Comparison of ENCODE assay signal across 40 cellular contexts in the genomic region with DNA sequence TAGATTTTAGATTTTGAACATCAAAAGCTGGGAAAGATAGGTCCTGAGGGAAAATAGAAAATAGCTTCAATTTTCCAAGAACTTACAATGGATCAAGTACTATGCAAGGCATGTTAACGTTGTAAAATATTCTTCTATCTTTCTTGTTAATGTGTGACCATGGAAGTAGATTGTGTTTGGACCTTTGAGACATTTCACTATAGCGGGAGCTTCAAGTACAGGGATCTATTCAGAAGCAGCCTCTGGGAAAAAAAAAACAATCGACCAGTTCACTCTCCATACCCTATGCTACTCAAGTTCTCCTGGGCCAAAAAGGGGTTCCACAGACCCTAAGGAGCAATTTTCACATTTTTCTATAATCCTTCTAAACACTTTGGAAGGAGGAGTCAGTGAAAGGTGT. TPM values are rescaled to one million over a fixed set of nuclear protein-coding genes. Genes with fewer than 3 reads are reported as not detected.
"Had no signal": no experiment of that assay in that cellular context is flagged by ENCODE, and none has a peak within 500 bp of the region (broad histone marks: within the 10 kb centered on the region; RNA-seq: fewer than 3 reads in every experiment).

No MANE protein-coding gene starts in this region.

- H3K4me3 ChIP-seq: adrenal gland, body of pancreas, breast epithelium had no signal

- H3K27me3 ChIP-seq: adrenal gland, body of pancreas, brain microvascular endothelial cell, breast epithelium had no signal

- H3K9me3 ChIP-seq: adrenal gland, body of pancreas, breast epithelium had no signal

- H3K36me3 Mint-ChIP-seq: activated CD4-positive, alpha-beta memory T cell treated with anti-CD3 and anti-CD28 coated beads for 36 hours; activated naive CD4-positive, alpha-beta T cell treated with anti-CD3 and anti-CD28 coated beads, Interleukin-2, amount 50 U/mL, for 72 hours; activated naive CD8-positive, alpha-beta T cell treated with anti-CD3 and anti-CD28 coated beads for 36 hours had no signal

- FAIRE-seq: astrocyte, TTC549 had no signal

- ATAC-seq: activated CD8-positive, alpha-beta T cell treated with anti-CD3 and anti-CD28 coated beads for 36 hours; activated naive CD4-positive, alpha-beta T cell treated with anti-CD3 and anti-CD28 coated beads, Interleukin-2, amount 50 U/mL, for 72 hours; activated T-cell treated with anti-CD3 and anti-CD28 coated beads, Interleukin-2, amount 50 U/mL, for 4 hours; activated T-cell treated with anti-CD3 and anti-CD28 coated beads, Interleukin-2, amount 50 U/mL, for 72 hours; activated T-helper 17 cell treated with anti-CD3 and anti-CD28 coated beads, Interleukin-2, amount 50 U/mL, for 72 hours; body of pancreas had no signal

- H3K9me3 Mint-ChIP-seq: activated B cell treated with CpG ODN at 0.5 μM for 24 hours; activated CD4-positive, alpha-beta memory T cell treated with anti-CD3 and anti-CD28 coated beads for 36 hours; activated CD4-positive, alpha-beta T cell treated with anti-CD3 and anti-CD28 coated beads, Interleukin-2, amount 10 ng/mL, durations not matched to agents 24 days and 14 days; activated CD8-positive, alpha-beta T cell treated with anti-CD3 and anti-CD28 coated beads for 36 hours; activated naive CD4-positive, alpha-beta T cell treated with anti-CD3 and anti-CD28 coated beads for 36 hours; activated naive CD4-positive, alpha-beta T cell treated with anti-CD3 and anti-CD28 coated beads, Interleukin-2, amount 50 U/mL, for 72 hours; activated naive CD8-positive, alpha-beta T cell treated with anti-CD3 and anti-CD28 coated beads for 36 hours; activated T-cell treated with anti-CD3 and anti-CD28 coated beads, Interleukin-2, amount 50 U/mL, for 4 hours; activated T-cell treated with anti-CD3 and anti-CD28 coated beads, Interleukin-2, amount 50 U/mL, for 72 hours; activated T-helper 1 cell treated with anti-CD3 and anti-CD28 coated beads, Interleukin-12 subunit alpha, Interleukin-12 subunit beta, Interleukin-2, Interleukin-4 antibody, amounts not matched to agents 30 ng/mL and 10 ng/mL and 1 ng/mL, durations not matched to agents 14 hours and 24 hours and 36 hours; activated T-helper 17 cell treated with anti-CD3 and anti-CD28 coated beads, Interleukin-2, amount 50 U/mL, for 72 hours; T-helper 1 cell treated with Interleukin-12 subunit alpha and Interleukin-12 subunit beta and Interleukin-4 antibody, amounts not matched to agents 30 μg/mL and 1 μg/mL, for 36 hours; T-helper 2 cell treated with Interferon-gamma antibody and Interleukin-4, amounts not matched to agents 5 μg/mL and 100 μg/mL, for 36 hours had no signal

- DNase-seq: activated B cell treated with CpG ODN at 0.5 μM for 24 hours; activated CD4-positive, alpha-beta memory T cell treated with anti-CD3 and anti-CD28 coated beads for 36 hours; activated CD4-positive, alpha-beta T cell treated with anti-CD3 and anti-CD28 coated beads for 4 hours; activated CD4-positive, alpha-beta T cell treated with anti-CD3 and anti-CD28 coated beads, Interleukin-2, amount 10 ng/mL, durations not matched to agents 24 days and 14 days; activated CD4-positive, alpha-beta T cell treated with anti-CD3 and anti-CD28 coated beads, Interleukin-2, amount 50 U/mL, for 1 hour; activated CD4-positive, alpha-beta T cell treated with anti-CD3 and anti-CD28 coated beads, Interleukin-2, amount 50 U/mL, for 4 hours; activated CD4-positive, CD25-positive, alpha-beta regulatory T cell treated with anti-CD3 and anti-CD28 coated beads, Interleukin-2, amount 50 U/mL, for 72 hours; activated CD8-positive, alpha-beta memory T cell treated with anti-CD3 and anti-CD28 coated beads, Interleukin-2, amount 50 U/mL, for 4 hours; activated CD8-positive, alpha-beta T cell treated with anti-CD3 and anti-CD28 coated beads for 36 hours; activated effector memory CD4-positive, alpha-beta T cell treated with anti-CD3 and anti-CD28 coated beads, Interleukin-2, amount 50 U/mL, for 16 hours; activated gamma-delta T cell treated with Interleukin-2 at 50 U/mL for 16 hours; activated naive CD4-positive, alpha-beta T cell; activated naive CD4-positive, alpha-beta T cell treated with anti-CD3 and anti-CD28 coated beads for 36 hours; activated naive CD4-positive, alpha-beta T cell treated with anti-CD3 and anti-CD28 coated beads, Interleukin-2, amount 50 U/mL, for 16 hours; activated naive CD8-positive, alpha-beta T cell treated with anti-CD3 and anti-CD28 coated beads for 36 hours; activated T-cell treated with anti-CD3 and anti-CD28 coated beads for 4 hours; activated T-cell treated with anti-CD3 and anti-CD28 coated beads, Interleukin-2, amount 50 U/mL, for 1 hour; activated T-cell treated with anti-CD3 and anti-CD28 coated beads, Interleukin-2, amount 50 U/mL, for 4 hours; activated T-cell treated with anti-CD3 and anti-CD28 coated beads, Interleukin-2, amount 50 U/mL, for 72 hours; adrenal gland; amniotic stem cell; aorta; body of pancreas; brain microvascular endothelial cell; central memory CD4-positive, alpha-beta T cell; SW 1271; T-helper 1 cell; T-helper 2 cell; T-helper 9 cell had no signal

- H3K36me3 ChIP-seq: adrenal gland, brain microvascular endothelial cell, breast epithelium had no signal

- H3K27me3 Mint-ChIP-seq: activated naive CD8-positive, alpha-beta T cell treated with anti-CD3 and anti-CD28 coated beads for 36 hours; activated T-helper 17 cell treated with anti-CD3 and anti-CD28 coated beads, Interleukin-2, amount 50 U/mL, for 72 hours had no signal

- H3K27ac Mint-ChIP-seq: activated B cell treated with CpG ODN at 0.5 μM for 24 hours; activated CD4-positive, alpha-beta memory T cell treated with anti-CD3 and anti-CD28 coated beads for 36 hours; activated CD4-positive, alpha-beta T cell treated with anti-CD3 and anti-CD28 coated beads, Interleukin-2, amount 10 ng/mL, durations not matched to agents 24 days and 14 days; activated CD8-positive, alpha-beta T cell treated with anti-CD3 and anti-CD28 coated beads for 36 hours; activated naive CD4-positive, alpha-beta T cell treated with anti-CD3 and anti-CD28 coated beads for 36 hours; activated naive CD4-positive, alpha-beta T cell treated with anti-CD3 and anti-CD28 coated beads, Interleukin-2, amount 50 U/mL, for 72 hours; activated naive CD8-positive, alpha-beta T cell treated with anti-CD3 and anti-CD28 coated beads for 36 hours; activated T-cell treated with anti-CD3 and anti-CD28 coated beads, Interleukin-2, amount 50 U/mL, for 72 hours; activated T-helper 1 cell treated with anti-CD3 and anti-CD28 coated beads, Interleukin-12 subunit alpha, Interleukin-12 subunit beta, Interleukin-2, Interleukin-4 antibody, amounts not matched to agents 30 ng/mL and 10 ng/mL and 1 ng/mL, durations not matched to agents 14 hours and 24 hours and 36 hours; activated T-helper 17 cell treated with anti-CD3 and anti-CD28 coated beads, Interleukin-2, amount 50 U/mL, for 72 hours; T-helper 1 cell treated with Interleukin-12 subunit alpha and Interleukin-12 subunit beta and Interleukin-4 antibody, amounts not matched to agents 30 μg/mL and 1 μg/mL, for 36 hours; T-helper 2 cell treated with Interferon-gamma antibody and Interleukin-4, amounts not matched to agents 5 μg/mL and 100 μg/mL, for 36 hours had no signal

- H3K4me1 ChIP-seq: adrenal gland, breast epithelium had no signal

- H3K4me3 Mint-ChIP-seq: activated B cell treated with CpG ODN at 0.5 μM for 24 hours; activated CD4-positive, alpha-beta memory T cell treated with anti-CD3 and anti-CD28 coated beads for 36 hours; activated CD4-positive, alpha-beta T cell treated with anti-CD3 and anti-CD28 coated beads, Interleukin-2, amount 10 ng/mL, durations not matched to agents 24 days and 14 days; activated CD8-positive, alpha-beta T cell treated with anti-CD3 and anti-CD28 coated beads for 36 hours; activated naive CD4-positive, alpha-beta T cell treated with anti-CD3 and anti-CD28 coated beads for 36 hours; activated naive CD8-positive, alpha-beta T cell treated with anti-CD3 and anti-CD28 coated beads for 36 hours; activated T-cell treated with anti-CD3 and anti-CD28 coated beads, Interleukin-2, amount 50 U/mL, for 4 hours; activated T-cell treated with anti-CD3 and anti-CD28 coated beads, Interleukin-2, amount 50 U/mL, for 72 hours; activated T-helper 1 cell treated with anti-CD3 and anti-CD28 coated beads, Interleukin-12 subunit alpha, Interleukin-12 subunit beta, Interleukin-2, Interleukin-4 antibody, amounts not matched to agents 30 ng/mL and 10 ng/mL and 1 ng/mL, durations not matched to agents 14 hours and 24 hours and 36 hours; activated T-helper 17 cell treated with anti-CD3 and anti-CD28 coated beads, Interleukin-2, amount 50 U/mL, for 72 hours; T-helper 1 cell treated with Interleukin-12 subunit alpha and Interleukin-12 subunit beta and Interleukin-4 antibody, amounts not matched to agents 30 μg/mL and 1 μg/mL, for 36 hours; T-helper 2 cell treated with Interferon-gamma antibody and Interleukin-4, amounts not matched to agents 5 μg/mL and 100 μg/mL, for 36 hours had no signal

- H3K4me1 Mint-ChIP-seq: activated B cell treated with CpG ODN at 0.5 μM for 24 hours; activated CD4-positive, alpha-beta T cell treated with anti-CD3 and anti-CD28 coated beads, Interleukin-2, amount 10 ng/mL, durations not matched to agents 24 days and 14 days; activated naive CD8-positive, alpha-beta T cell treated with anti-CD3 and anti-CD28 coated beads for 36 hours; activated T-helper 17 cell treated with anti-CD3 and anti-CD28 coated beads, Interleukin-2, amount 50 U/mL, for 72 hours had no signal

- H3K27ac ChIP-seq: adrenal gland, body of pancreas, brain microvascular endothelial cell, breast epithelium, VCaP had no signal

RNA-seq across cellular contexts. Expression of gene ATP10B, which starts 54.1 kb away (rescaled TPM):
- total RNA-seq: activated B cell treated with CpG ODN at 0.5 μM for 24 hours; activated CD4-positive, alpha-beta memory T cell treated with anti-CD3 and anti-CD28 coated beads for 36 hours; activated CD4-positive, alpha-beta T cell treated with anti-CD3 and anti-CD28 coated beads, Interleukin-2, amount 10 ng/mL, durations not matched to agents 24 days and 14 days; activated CD8-positive, alpha-beta memory T cell treated with anti-CD3 and anti-CD28 coated beads for 36 hours; activated CD8-positive, alpha-beta T cell treated with anti-CD3 and anti-CD28 coated beads for 36 hours; activated naive CD4-positive, alpha-beta T cell treated with anti-CD3 and anti-CD28 coated beads for 36 hours; activated naive CD4-positive, alpha-beta T cell treated with anti-CD3 and anti-CD28 coated beads, Interleukin-2, amount 50 U/mL, for 72 hours; activated naive CD8-positive, alpha-beta T cell treated with anti-CD3 and anti-CD28 coated beads for 36 hours; activated T-cell treated with anti-CD3 and anti-CD28 coated beads, Interleukin-2, amount 50 U/mL, for 72 hours; activated T-helper 1 cell treated with anti-CD3 and anti-CD28 coated beads, Interleukin-12 subunit alpha, Interleukin-12 subunit beta, Interleukin-2, Interleukin-4 antibody, amounts not matched to agents 30 ng/mL and 10 ng/mL and 1 ng/mL, durations not matched to agents 14 hours and 24 hours and 36 hours; activated T-helper 17 cell treated with anti-CD3 and anti-CD28 coated beads, Interleukin-2, amount 50 U/mL, for 72 hours; astrocyte; cardiac septum had no signal
